8 cellular contexts compared by ENCODE assay signal in the genomic region with DNA sequence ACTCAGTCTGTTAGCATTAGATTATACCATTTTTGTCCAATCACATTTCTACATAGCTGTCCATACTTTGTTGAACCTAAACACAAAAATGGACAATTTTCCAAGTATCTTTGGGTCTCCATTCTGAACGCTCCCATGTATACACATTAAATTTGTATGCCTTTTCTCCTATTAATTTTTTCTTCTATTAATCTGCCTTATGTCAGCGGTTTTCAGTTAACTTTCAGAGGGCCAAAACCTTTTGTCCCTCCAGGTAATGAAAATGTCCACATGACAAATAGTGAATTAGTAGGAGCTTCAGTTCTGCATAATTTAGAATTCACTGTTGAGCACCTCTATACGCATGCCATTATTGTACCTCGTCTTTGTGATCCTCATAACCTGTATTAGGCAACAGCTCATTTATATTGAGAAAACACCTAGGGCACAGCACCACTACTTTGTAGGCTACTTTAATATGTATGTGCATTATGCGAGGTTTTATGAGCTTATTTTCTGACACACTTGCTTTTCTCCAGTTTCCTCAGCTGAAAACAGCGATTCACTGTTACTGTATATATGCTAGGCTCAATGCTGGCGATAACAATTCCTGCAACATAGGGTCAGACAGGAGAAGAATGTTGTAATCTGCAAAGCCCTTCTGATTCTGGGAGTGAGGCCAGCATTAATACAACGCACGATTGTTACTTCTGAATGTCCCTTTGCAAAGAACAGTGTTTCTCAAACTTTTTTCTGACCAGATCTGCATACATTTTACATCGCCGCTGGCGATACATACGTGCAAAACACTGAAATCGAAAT. TPM values are rescaled to one million over a fixed set of nuclear protein-coding genes. Genes with fewer than 3 reads are reported as not detected.
DNase-seq lines count a peak whose midpoint lies in the region; ATAC-seq and TF ChIP-seq lines count a peak whose summit lies in the region.

No MANE protein-coding gene starts in this region.

- H3K27ac ChIP-seq in iPS-20b (ENCODE audit: low read length) (no peak overlapping the region), substantia nigra (ENCODE audit: low read depth, low read length, poor library complexity, severe bottlenecking) (peak overlapping the region; percentile 97)

- no peak for ATAC-seq in GM18907 (IDR thresholded peaks at IDR 0.05; ENCODE audit: unreplicated experiment)

- H3K27me3 ChIP-seq in iPS-20b (ENCODE audit: insufficient read depth, low read length), result peaks cover 27% of the 10 kb centered on the region

- peak overlapping the region; percentile 73; the same call in 1 of the 2 replicates for H3K9ac ChIP-seq in iPS-20b (ENCODE audit: low read depth, low read length)

- H3K36me3 ChIP-seq in iPS-20b (ENCODE audit: insufficient read depth, low read depth, low read length), result no peaks in the 10 kb centered on the region

- in situ Hi-C loops in astrocyte of the cerebellum (cut with HindIII; ENCODE audit: low sequenced_read_pairs), result no loop called here

- 0 out of 2 replicates have a peak, but pooled peaks cover 2% of the 10 kb centered on the region for H3K4me1 ChIP-seq in iPS-20b (ENCODE audit: insufficient read depth, low read length)

- DNase-seq in AG20443 (ENCODE audit: low spot score) (peak; percentile 40), astrocyte of the cerebellum (ENCODE audit: low read depth) (peak; percentile 49), substantia nigra (lab: John Stamatoyannopoulos, UW) (peak in 39 of 49 donors; percentile 2 to 87 (median 41)), SW 1271 (lab: John Stamatoyannopoulos, UW) (no peak), NCI-H2171 (lab: John Stamatoyannopoulos, UW) (no peak)
- DNase-seq in Jurkat, Clone E6-1 (ENCODE audit: low read depth, low spot score), result no peak

- no peaks in the 10 kb centered on the region for H3K9me3 ChIP-seq in iPS-20b (ENCODE audit: insufficient read depth, low read depth, low read length)

- peak overlapping the region; percentile 71 for H3K4me3 ChIP-seq in Jurkat, Clone E6-1 (ENCODE audit: low read length)
- peak overlapping the region; percentile 75 for H3K4me3 ChIP-seq in astrocyte of the cerebellum (ENCODE audit: low read depth, low read length)
- H3K4me3 ChIP-seq in iPS-20b (ENCODE audit: low read length), result peak overlapping the region; percentile 84

- TF ChIP-seq CTCF in astrocyte of the cerebellum (IDR thresholded peaks at IDR 0.05; ENCODE audit: low read depth, low read length, missing control alignments), result no peak

RNA-seq across cellular contexts. Expression of a gene that starts 1.1 kb away (rescaled TPM):
- 37.1 TPM for polyA plus RNA-seq in Jurkat, Clone E6-1 (2012; ENCODE audit: insufficient read depth, insufficient read length)

Comparison
In these comparisons a context has a peak if more than half of its experiments do, and no peak if none do; other contexts are left out.
1. DNase-seq: peak in AG20443 (single experiment), astrocyte of the cerebellum (single experiment) and substantia nigra (39 of 49); none in Jurkat, Clone E6-1 (single experiment), SW 1271 (0 of 2) and NCI-H2171 (single experiment).
2. Peak in every context shown above with its lines, with median percentiles within 50 percentile points of each other: H3K4me3 ChIP-seq.